In genomic region chr5:78804995-78805394, GRCh38 we compare ENCODE assay signal across 25 cellular contexts.
"Had no signal": no experiment of that assay in that cellular context is flagged by ENCODE, and none has a peak within 500 bp of the region (broad histone marks: within the 10 kb centered on the region; RNA-seq: fewer than 3 reads in every experiment).

No MANE protein-coding gene starts in this region.

- H3K27me3 Mint-ChIP-seq: naive thymus-derived CD8-positive, alpha-beta T cell; stimulated activated naive B cell treated with anti-CD40 and anti-IgM and Interleukin-4, amounts not matched to agents 10 μg/mL and 1 μg/mL and 100 μg/mL, for 72 hours had no signal

- H3K4me3 ChIP-seq: left ventricle myocardium inferior, lung, pancreas, prostate gland, skin epidermis, stomach, suprapubic skin, thoracic aorta, tibial artery, upper lobe of right lung had no signal

- H3K36me3 ChIP-seq: left ventricle myocardium inferior, pancreas, prostate gland, stomach, suprapubic skin, thoracic aorta, tibial artery, upper lobe of right lung had no signal

- DNase-seq: hippocampal formation; kidney glomerular epithelial cell; left colon; left ventricle myocardium inferior; naive thymus-derived CD8-positive, alpha-beta T cell; pancreas; retina; right cardiac atrium; stimulated activated CD4-positive, alpha-beta T cell treated with anti-CD3 and anti-CD28 coated beads, Interleukin-12 subunit alpha, Interleukin-12 subunit beta, amount 100 ng/mL, for 4 hours; stimulated activated CD4-positive, alpha-beta T cell treated with anti-CD3 and anti-CD28 coated beads, Interleukin-15, amount 100 ng/mL, for 24 hours; stimulated activated CD4-positive, alpha-beta T cell treated with anti-CD3 and anti-CD28 coated beads, Interleukin-2, amount 100 ng/mL, for 24 hours; stimulated activated CD4-positive, alpha-beta T cell treated with anti-CD3 and anti-CD28 coated beads, Interleukin-4, amount 100 ng/mL, for 1 hour; stimulated activated naive B cell treated with anti-CD40 and anti-IgM and Interleukin-4, amounts not matched to agents 10 μg/mL and 1 μg/mL and 100 μg/mL, for 72 hours; stimulated activated naive CD8-positive, alpha-beta T cell treated with anti-CD3 and anti-CD28 coated beads, Interleukin-15, Interleukin-2, amounts not matched to agents 100 U/mL and 50 U/mL, for 24 hours; stomach; tibial artery; upper lobe of right lung had no signal

- H3K9me3 ChIP-seq: left ventricle myocardium inferior, pancreas, prostate gland, stomach, suprapubic skin, thoracic aorta, tibial artery, upper lobe of right lung had no signal

- H3K27ac ChIP-seq: pancreas, prostate gland, stomach, suprapubic skin, thoracic aorta, upper lobe of right lung had no signal

- H3K27ac Mint-ChIP-seq: stimulated activated naive B cell treated with anti-CD40 and anti-IgM and Interleukin-4, amounts not matched to agents 10 μg/mL and 1 μg/mL and 100 μg/mL, for 72 hours had no signal

- H3K4me3 Mint-ChIP-seq: naive thymus-derived CD8-positive, alpha-beta T cell; stimulated activated naive B cell treated with anti-CD40 and anti-IgM and Interleukin-4, amounts not matched to agents 10 μg/mL and 1 μg/mL and 100 μg/mL, for 72 hours had no signal

- ATAC-seq: left colon; naive thymus-derived CD8-positive, alpha-beta T cell; pancreas; right cardiac atrium; sciatic nerve; stimulated activated naive B cell treated with anti-CD40 and anti-IgM and Interleukin-4, amounts not matched to agents 10 μg/mL and 1 μg/mL and 100 μg/mL, for 72 hours; stimulated activated naive CD8-positive, alpha-beta T cell treated with anti-CD3 and anti-CD28 coated beads, Interleukin-15, Interleukin-2, amounts not matched to agents 100 U/mL and 50 U/mL, for 24 hours; upper lobe of right lung had no signal

- FAIRE-seq: keratinocyte, pancreas, urothelium cell line had no signal

- H3K4me1 ChIP-seq: pancreas, prostate gland, suprapubic skin had no signal

- H3K27me3 ChIP-seq: pancreas, stomach, suprapubic skin, tibial artery, upper lobe of right lung had no signal
